ENCODE assay signal across 20 cellular contexts in the genomic region with DNA sequence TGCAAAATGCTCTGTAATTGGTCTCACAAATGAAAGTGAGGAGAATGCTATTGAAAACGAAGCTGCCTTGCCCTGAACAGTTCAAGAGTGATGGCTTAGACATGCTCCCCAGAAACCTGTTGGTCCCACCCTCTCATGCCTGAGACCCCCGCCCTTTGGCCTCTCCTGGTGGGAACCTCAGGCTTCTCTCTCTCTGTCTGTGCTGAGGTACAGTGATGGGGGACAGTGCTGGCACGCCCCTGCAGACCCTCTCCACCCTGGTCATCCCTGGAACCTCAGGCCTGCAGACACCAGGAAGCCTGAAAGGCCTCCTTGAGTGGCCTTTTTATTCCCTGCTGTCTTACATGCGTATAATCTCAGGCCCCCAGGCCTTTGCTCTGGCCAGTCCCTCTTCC.
"Had no signal": no experiment of that assay in that cellular context is flagged by ENCODE, and none has a peak within 500 bp of the region (broad histone marks: within the 10 kb centered on the region; RNA-seq: fewer than 3 reads in every experiment).

No MANE protein-coding gene starts in this region.

- H3K4me2 ChIP-seq: KMS-11 had no signal

- ATAC-seq: K562 had no signal

- H3K27ac ChIP-seq: HL-60, KMS-11, RWPE1, SJSA1, SK-N-MC had no signal

- DNase-seq: MV-4-11, NCI-H1048, NCI-H1105, NCI-H1417, NCI-H1436 treated with DMSO at 0.1 percent for 48 hours, NCI-H1694 treated with DMSO at 0.1 percent for 48 hours, NCI-H1930, NCI-H2081, NCI-H2107, NCI-H524, NCI-H526 treated with DMSO at 0.1 percent for 48 hours, NCI-H748 treated with DMSO at 0.1 percent for 48 hours, Right ventricle myocardium superior, SIG-M5 had no signal

- H3K4me1 ChIP-seq: SJSA1 had no signal

- H3K4me3 ChIP-seq: K562, SJSA1, SK-N-MC had no signal

- H3K9me3 ChIP-seq: SJSA1 had no signal

- H3K9ac ChIP-seq: KMS-11 had no signal

- H3K36me3 ChIP-seq: SJSA1 had no signal
